ENCODE assay signal across 9 cellular contexts in the genomic region with DNA sequence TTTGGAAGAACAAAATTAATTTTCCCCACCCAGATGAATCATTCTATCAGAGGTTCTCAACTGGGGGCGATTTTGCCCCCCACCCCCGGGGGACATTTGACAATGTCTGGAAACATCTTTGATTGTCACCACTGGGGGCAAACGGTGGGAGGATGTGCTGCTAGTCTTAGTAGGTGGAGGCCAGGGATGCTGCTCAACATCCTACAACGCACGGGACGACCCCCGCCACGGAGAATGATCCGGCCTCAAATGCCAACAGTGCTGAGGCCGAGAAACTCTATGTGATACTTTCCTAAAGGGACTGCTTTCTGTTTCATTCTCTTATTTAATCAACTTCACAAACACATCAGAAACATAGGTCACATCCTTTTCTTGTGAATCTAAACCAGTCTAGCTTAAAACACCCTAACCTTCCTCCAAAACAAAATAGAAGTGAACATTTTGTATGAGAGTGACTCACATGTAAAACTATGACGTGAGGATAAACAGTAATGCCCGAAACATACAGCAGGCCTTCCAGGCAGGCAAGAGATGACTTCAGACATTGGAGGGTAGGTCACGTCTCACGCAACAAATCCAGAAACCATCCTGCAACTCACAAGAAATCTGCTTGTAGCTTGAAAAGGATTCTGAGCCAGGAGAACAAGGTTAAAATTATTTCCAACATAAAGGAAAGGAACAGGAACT. TPM values are rescaled to one million over a fixed set of nuclear protein-coding genes. Genes with fewer than 3 reads are reported as not detected.
DNase-seq lines count a peak whose midpoint lies in the region; ATAC-seq, FAIRE-seq and TF ChIP-seq lines count a peak whose summit lies in the region.
"Had no signal": no experiment of that assay in that cellular context is flagged by ENCODE, and none has a peak within 500 bp of the region (broad histone marks: within the 10 kb centered on the region; RNA-seq: fewer than 3 reads in every experiment).

No MANE protein-coding gene starts in this region.

- no peak for DNase-seq in HepG2 (ENCODE audit: low spot score)
- DNase-seq in right lobe of liver, result no peak
- peak; percentile 74 for DNase-seq in activated naive CD4-positive, alpha-beta T cell treated with anti-CD3 and anti-CD28 coated beads, Interleukin-2, amount 50 U/mL, for 16 hours
- DNase-seq in naive B cell, result no peak
- DNase-seq in H7, result no peak
- no peak for DNase-seq in effector CD4-positive, alpha-beta T cell
- no peak for DNase-seq in Right ventricle myocardium superior
- no peak for DNase-seq in Karpas-422
- DNase-seq: NK-92 treated with Interleukin-12 subunit alpha and Interleukin-12 subunit beta, amount 100 ng/mL, for 24 hours had no signal

- ATAC-seq in HepG2, result no peak
- ATAC-seq in right lobe of liver, result no peak
- no peak for ATAC-seq in naive B cell (ENCODE audit: low read depth in 2 of 2)
- ATAC-seq in Right ventricle myocardium superior (ENCODE audit: poor library complexity), result no peak

- no peak overlapping the region for H3K27ac ChIP-seq in HepG2 (ENCODE audit: extremely low read length, insufficient read depth, low read length)
- H3K27ac ChIP-seq in right lobe of liver, result peak overlapping the region in 1 of 3 donors; percentile 89
- H3K27ac ChIP-seq in Karpas-422 (ENCODE audit: low read length), result no peak overlapping the region

- H4K20me1 ChIP-seq in HepG2 (ENCODE audit: insufficient read depth, low read length), result no peaks in the 10 kb centered on the region
- H4K20me1 ChIP-seq in Karpas-422 (ENCODE audit: insufficient read depth, low read depth, low read length), result no peaks in the 10 kb centered on the region

- H3K9me3 ChIP-seq in HepG2 (ENCODE audit: low read length) (no peaks in the 10 kb centered on the region), right lobe of liver (no peaks in the 10 kb centered on the region), Karpas-422 (ENCODE audit: low read length) (no peaks in the 10 kb centered on the region)

- H3K4me1 ChIP-seq in HepG2 (ENCODE audit: insufficient read depth, low read length), result peaks cover 32% of the 10 kb centered on the region
- H3K4me1 ChIP-seq in right lobe of liver, result peaks cover 0 to 7% (median 0%) of the 10 kb centered on the region in 4 donors
- peaks cover 10% of the 10 kb centered on the region for H3K4me1 ChIP-seq in Karpas-422 (ENCODE audit: low read length)

- H3K9ac ChIP-seq in HepG2 (ENCODE audit: insufficient read depth, low read depth, low read length) (no peak overlapping the region), Karpas-422 (ENCODE audit: low read length) (no peak overlapping the region)

- CTCF ChIA-PET in HepG2 (lab: Yijun Ruan, JAX; ENCODE audit: low intra/inter-chr PET ratio, low total read pairs), result no interaction called here

- no peak overlapping the region for H3K4me2 ChIP-seq in HepG2 (ENCODE audit: low read depth, low read length)
- no peak overlapping the region for H3K4me2 ChIP-seq in Karpas-422 (ENCODE audit: low read depth, low read length, poor library complexity, severe bottlenecking)

- peaks cover 21 to 54% (median 42%) of the 10 kb centered on the region in 3 donors for H3K27me3 Mint-ChIP-seq in naive B cell

- H2AFZ ChIP-seq in HepG2 (ENCODE audit: low read length) (no peak overlapping the region), Karpas-422 (ENCODE audit: low read length) (no peak overlapping the region)

- H3K79me2 ChIP-seq in HepG2 (ENCODE audit: insufficient read depth, low read length) (no peaks in the 10 kb centered on the region), Karpas-422 (ENCODE audit: low read length) (no peaks in the 10 kb centered on the region)

- H3K4me3 Mint-ChIP-seq in naive B cell, result peak overlapping the region in 6 of 8 donors; percentile 5 to 88 (median 33)

- POLR2A ChIA-PET in HepG2 (lab: Yijun Ruan, JAX), result interaction anchor here (2.8 kb wide), 1 partner anchor 19 kb away, joined by 7 read pairs; no protein-coding TSS in a partner anchor

- 67% methylated on average over 14 of the region's 14 CpGs for WGBS in HepG2 (ENCODE audit: low lambda C conversion rate)
- 70% methylated on average over 13 of the region's 14 CpGs for WGBS in right lobe of liver (ENCODE audit: insufficient coverage, low coverage, low lambda C conversion rate, missing lambda C conversion rate)

- peaks cover 0 to 21% of the 10 kb centered on the region in 2 experiments; a peak in 3 of 5 replicates for H3K27me3 ChIP-seq in HepG2 (ENCODE audit: control insufficient read depth in 1 of 2, insufficient read depth in 2 of 2, low read length in 2 of 2)
- H3K27me3 ChIP-seq in right lobe of liver, result no peaks in the 10 kb centered on the region
- no peaks in the 10 kb centered on the region; the same call in 1 of the 2 replicates for H3K27me3 ChIP-seq in H7 (ENCODE audit: control insufficient read depth, insufficient read depth, low read length)
- H3K27me3 ChIP-seq in Karpas-422 (ENCODE audit: low read length), result peaks cover 4% of the 10 kb centered on the region; the same call in 1 of the 2 replicates

- no peak for TF ChIP-seq RAD21 in HepG2 (CRISPR knock-in tag; IDR thresholded peaks at IDR 0.05)

- peaks cover 23 to 30% (median 24%) of the 10 kb centered on the region in 3 donors for H3K4me1 Mint-ChIP-seq in naive B cell

- no peaks in the 10 kb centered on the region for H3K9me2 ChIP-seq in Karpas-422 (replicated peaks; ENCODE audit: insufficient read depth, low read length)

- TF ChIP-seq CTCF in HepG2 (CRISPR knock-in tag; IDR thresholded peaks at IDR 0.05) (no peak), right lobe of liver (IDR thresholded peaks at IDR 0.05) (no peak)

- in situ Hi-C loops in HepG2 (cut with HindIII; ENCODE audit: extremely low pct_ligation_motif_present, low pct_unique_long_range_greater_than_20kb), result no loop called here

- TF ChIP-seq EP300 in HepG2 (IDR thresholded peaks at IDR 0.05; ENCODE audit: low read depth in 2 of 2, low read length in 2 of 2), result no peak
- no peak for TF ChIP-seq EP300 in HepG2 (CRISPR knock-in tag; IDR thresholded peaks at IDR 0.05; ENCODE audit: borderline replicate concordance)

- H3K36me3 Mint-ChIP-seq in naive B cell, result no peaks in the 10 kb centered on the region

- H3K9me3 Mint-ChIP-seq in naive B cell, result no peaks in the 10 kb centered on the region

- FAIRE-seq in HepG2 (lab: Jason Lieb, UNC), result no peak

- H3K36me3 ChIP-seq in HepG2 (replicated peaks in 1 of 2; ENCODE audit: control insufficient read depth in 1 of 2, insufficient read depth in 2 of 2, low read length in 2 of 2) (no peaks in the 10 kb centered on the region), right lobe of liver (no peaks in the 10 kb centered on the region), H7 (replicated peaks; ENCODE audit: control insufficient read depth, insufficient read depth, low read length) (no peaks in the 10 kb centered on the region), Karpas-422 (ENCODE audit: insufficient read depth, low read length) (no peaks in the 10 kb centered on the region)

- BruUV-seq in HepG2 (replicated peaks; lab: Mats Ljungman, UMichigan), result no TSS peak

- no peak for TF ChIP-seq POLR2A in HepG2 (IDR thresholded peaks at IDR 0.05; ENCODE audit: insufficient read depth in 1 of 2, low read depth in 2 of 2, low read length in 2 of 2)
- TF ChIP-seq POLR2A in right lobe of liver (IDR thresholded peaks at IDR 0.05), result no peak

- H3K4me3 ChIP-seq in HepG2 (replicated peaks in 1 of 3; ENCODE audit: insufficient read depth in 1 of 3, low read depth in 2 of 3, low read length in 3 of 3), result no peak overlapping the region
- no peak overlapping the region for H3K4me3 ChIP-seq in right lobe of liver
- no peak overlapping the region for H3K4me3 ChIP-seq in H7 (ENCODE audit: insufficient read depth, low read depth, low read length)
- H3K4me3 ChIP-seq in Karpas-422 (ENCODE audit: low read length), result no peak overlapping the region

- no peak overlapping the region for H3K27ac Mint-ChIP-seq in naive B cell

- intact Hi-C loops in HepG2 (cut with micrococcal nuclease; ENCODE audit: unreplicated experiment), result no loop called here
- intact Hi-C loops in right lobe of liver (cut with DNase I), result no loop called here
- intact Hi-C loops in Right ventricle myocardium superior (cut with DNase I), result no loop called here

RNA-seq across cellular contexts. Expression of gene ETS2, which starts 37.2 kb away (rescaled TPM):
- total RNA-seq in HepG2 (2016; rRNA removed; fragmentation: Illumina TruSeq; extraction: Trizol) (24.6 and 28.2 TPM in 2 replicates), right lobe of liver (100 to 1,000 TPM in 4 of 6 experiments, 10 to 100 TPM in 2; 38.3 to 252 (median 129) TPM), Right ventricle myocardium superior (37.2 TPM)
- 3.8 and 4.0 TPM in 2 replicates for total RNA-seq in HepG2 (2016; cell fraction: cytosol; rRNA removed; fragmentation: Illumina TruSeq; extraction: Trizol; ENCODE audit: low read depth)
- total RNA-seq in HepG2 (2016; cell fraction: insoluble cytoplasmic fraction; rRNA removed; fragmentation: Illumina TruSeq; extraction: Trizol), result 23.9 and 25.8 TPM in 2 replicates
- 12.7 and 13.7 TPM in 2 replicates for total RNA-seq in HepG2 (2016; cell fraction: membrane; rRNA removed; fragmentation: Illumina TruSeq; extraction: Trizol)
- 18.7 and 22.0 TPM in 2 replicates for total RNA-seq in HepG2 (2016; cell fraction: nucleus; rRNA removed; fragmentation: Illumina TruSeq; extraction: Trizol)
- polyA plus RNA-seq in HepG2 (2011; rRNA removed) (64.4 and 71.4 TPM in 2 replicates), naive B cell (ENCODE audit: low read depth in 6 of 6) (1 to 10 TPM; 1.4 to 2.7 (median 1.6) TPM)
- 35.2 and 41.5 TPM in 2 replicates for polyA plus RNA-seq in HepG2 (2011; cell fraction: cytosol; rRNA removed)
- polyA plus RNA-seq in HepG2 (2011; cell fraction: nucleus; rRNA removed), result 84.4 and 87.5 TPM in 2 replicates
- 88.7 and 93.9 TPM in 2 replicates for polyA plus RNA-seq in HepG2 (2012)
- 4.9 and 5.3 TPM in 2 replicates for polyA plus RNA-seq in HepG2 (2016; cell fraction: cytosol; fragmentation: Illumina TruSeq; extraction: Trizol; ENCODE audit: low read depth)
- polyA plus RNA-seq in HepG2 (2016; cell fraction: insoluble cytoplasmic fraction; fragmentation: Illumina TruSeq; extraction: Trizol; ENCODE audit: low read depth), result 32.4 and 34.7 TPM in 2 replicates
- polyA plus RNA-seq in HepG2 (2016; cell fraction: membrane; fragmentation: Illumina TruSeq; extraction: Trizol; ENCODE audit: low read depth), result 11.1 and 13.2 TPM in 2 replicates
- polyA plus RNA-seq in HepG2 (2016; cell fraction: nucleus; fragmentation: Illumina TruSeq; extraction: Trizol; ENCODE audit: insufficient read depth, low read depth), result 37.6 and 39.9 TPM in 2 replicates
- polyA minus RNA-seq in HepG2 (2011; rRNA and poly(A)+ RNA removed; ENCODE audit: low replicate concordance), result 29.2 and 54.2 TPM in 2 replicates
- polyA minus RNA-seq in HepG2 (2011; cell fraction: cytosol; rRNA and poly(A)+ RNA removed), result 54.7 and 59.7 TPM in 2 replicates
- polyA minus RNA-seq in HepG2 (2011; cell fraction: nucleus; rRNA and poly(A)+ RNA removed), result 39.1 and 52.8 TPM in 2 replicates
- 47.9 and 52.2 TPM in 2 replicates for total RNA-seq in H7 (2014; rRNA removed; shearing (Covaris generic))
- total RNA-seq in Karpas-422 (2014; rRNA removed; shearing (Covaris generic); ENCODE audit: low replicate concordance), result 12.9 and 14.3 TPM in 2 replicates
